ENCODE assay signal across 8 cellular contexts in the genomic region with DNA sequence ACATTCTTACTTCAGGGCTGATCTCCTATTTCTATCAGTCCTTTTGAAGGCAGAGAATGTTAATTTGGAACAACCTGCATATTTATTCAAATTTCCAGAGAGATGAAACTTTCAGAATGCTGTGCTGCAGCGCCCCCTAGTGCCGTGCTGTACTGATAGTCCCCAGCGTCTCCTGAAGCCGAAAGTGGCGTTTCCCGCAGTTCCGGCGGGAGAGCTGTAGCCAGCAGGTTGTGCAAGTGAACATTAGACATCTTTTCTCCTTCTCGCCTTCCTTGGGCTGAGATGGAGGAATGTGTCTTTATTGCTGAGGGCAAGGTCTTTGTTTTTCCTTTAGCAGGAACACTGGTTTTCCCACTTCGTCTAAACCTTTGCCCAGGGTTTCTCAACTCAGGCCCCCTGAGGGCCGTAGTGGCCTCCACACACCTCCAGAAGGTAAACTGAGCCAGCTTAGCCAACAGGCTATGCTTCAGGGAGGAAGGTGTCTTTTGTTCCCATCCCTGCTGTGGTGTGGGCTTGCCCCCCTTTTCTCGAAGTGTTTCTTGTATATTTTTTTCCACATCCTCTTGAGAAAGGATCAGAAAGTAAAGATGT. TPM values are rescaled to one million over a fixed set of nuclear protein-coding genes. Genes with fewer than 3 reads are reported as not detected.
DNase-seq lines count a peak whose midpoint lies in the region; ATAC-seq and TF ChIP-seq lines count a peak whose summit lies in the region.

No MANE protein-coding gene starts in this region.

- no peak overlapping the region for H3K27ac ChIP-seq in CD4-positive, CD25-positive, alpha-beta regulatory T cell (ENCODE audit: insufficient read depth, low read length, poor library complexity, severe bottlenecking)
- H3K27ac ChIP-seq in iPS DF 6.9 (ENCODE audit: low read length) (no peak overlapping the region), gastrocnemius medialis (peak overlapping the region in 1 of 4 donors; percentile 1)

- DNase-seq in CD4-positive, CD25-positive, alpha-beta regulatory T cell, result peak; percentile 73 to 79 (median 79)
- DNase-seq in NCI-H2029 treated with DMSO at 0.1 percent for 48 hours (lab: John Stamatoyannopoulos, UW) (peak; percentile 10), UCSD-AML1 (lab: John Stamatoyannopoulos, UW; ENCODE audit: unreplicated experiment) (peak; percentile 87), iPS DF 6.9 (ENCODE audit: low read depth, low spot score) (peak; percentile 48), gastrocnemius medialis (peak; percentile 66 to 81)

- H3K36me3 Mint-ChIP-seq in CD4-positive, CD25-positive, alpha-beta regulatory T cell, result peaks cover 4% of the 10 kb centered on the region
- H3K36me3 Mint-ChIP-seq in brain, result peaks cover 19% of the 10 kb centered on the region

- peak overlapping the region in 2 of 3 donors; percentile 22 to 59 for H3K27ac Mint-ChIP-seq in CD4-positive, CD25-positive, alpha-beta regulatory T cell
- H3K27ac Mint-ChIP-seq in brain, result peak overlapping the region in 4 of 5 experiments; percentile 20 to 87 (median 50)

- peaks cover 37% of the 10 kb centered on the region for H3K4me1 ChIP-seq in CD4-positive, CD25-positive, alpha-beta regulatory T cell (ENCODE audit: control insufficient read depth, insufficient read depth, low read length, poor library complexity, severe bottlenecking)
- H3K4me1 ChIP-seq in iPS DF 6.9 (ENCODE audit: control insufficient read depth, insufficient read depth, low read length) (peaks cover 7% of the 10 kb centered on the region), gastrocnemius medialis (peaks cover 44 to 45% of the 10 kb centered on the region in 2 donors)

- peak overlapping the region in 2 of 4 donors; percentile 66 to 72 for H3K4me3 Mint-ChIP-seq in CD4-positive, CD25-positive, alpha-beta regulatory T cell
- peak overlapping the region in 4 of 5 experiments; percentile 48 to 65 (median 58) for H3K4me3 Mint-ChIP-seq in brain

- no peaks in the 10 kb centered on the region for H3K9me3 Mint-ChIP-seq in CD4-positive, CD25-positive, alpha-beta regulatory T cell
- no peaks in the 10 kb centered on the region for H3K9me3 Mint-ChIP-seq in brain

- H3K27me3 Mint-ChIP-seq in CD4-positive, CD25-positive, alpha-beta regulatory T cell, result no peaks in the 10 kb centered on the region
- H3K27me3 Mint-ChIP-seq in brain, result peaks cover 5% of the 10 kb centered on the region

- in situ Hi-C loops in gastrocnemius medialis (cut with MboI; ENCODE audit: low sequenced_read_pairs in 4 of 4), result loop anchor here (5.0 to 10.0 kb wide), 6 partner anchors 49 to 214 kb away; partner anchors contain the start of gene COTL1 (in 1 of the 4)

- peak overlapping the region; percentile 54 for H3K4me3 ChIP-seq in CD4-positive, CD25-positive, alpha-beta regulatory T cell (ENCODE audit: low read depth, low read length)
- H3K4me3 ChIP-seq in iPS DF 6.9 (ENCODE audit: low read length), result no peak overlapping the region
- H3K4me3 ChIP-seq in gastrocnemius medialis, result no peak overlapping the region

- no peak for TF ChIP-seq POLR2A in gastrocnemius medialis (IDR thresholded peaks at IDR 0.05)

- WGBS in iPS DF 6.9 (ENCODE audit: insufficient coverage, insufficient read length), result no CpG with 5 or more reads among the region's 12 CpGs

- peak; percentile 67 to 70 for ATAC-seq in CD4-positive, CD25-positive, alpha-beta regulatory T cell (ENCODE audit: low read depth in 2 of 2)
- ATAC-seq in GM21423 (IDR thresholded peaks at IDR 0.05; ENCODE audit: unreplicated experiment) (peak; percentile 2), gastrocnemius medialis (peak; percentile 56 to 78), HG03159 (IDR thresholded peaks at IDR 0.05; ENCODE audit: unreplicated experiment) (no peak)

- no peaks in the 10 kb centered on the region for H3K27me3 ChIP-seq in CD4-positive, CD25-positive, alpha-beta regulatory T cell (ENCODE audit: control insufficient read depth, insufficient read depth, low read length)
- H3K27me3 ChIP-seq in iPS DF 6.9 (ENCODE audit: control insufficient read depth, insufficient read depth, low read length), result no peaks in the 10 kb centered on the region
- H3K27me3 ChIP-seq in gastrocnemius medialis, result no peaks in the 10 kb centered on the region

- H3K36me3 ChIP-seq in CD4-positive, CD25-positive, alpha-beta regulatory T cell (ENCODE audit: control insufficient read depth, insufficient read depth, low read length), result no peaks in the 10 kb centered on the region
- H3K36me3 ChIP-seq in iPS DF 6.9 (ENCODE audit: control insufficient read depth, insufficient read depth, low read length) (no peaks in the 10 kb centered on the region), gastrocnemius medialis (no peaks in the 10 kb centered on the region)

- H3K4me1 Mint-ChIP-seq in CD4-positive, CD25-positive, alpha-beta regulatory T cell, result peaks cover 28 to 82% (median 45%) of the 10 kb centered on the region in 4 donors
- peaks cover 89% of the 10 kb centered on the region for H3K4me1 Mint-ChIP-seq in brain

- intact Hi-C loops in gastrocnemius medialis (cut with DNase I; ENCODE audit: low total_unique reads), result loop anchor here (1.0 to 2.0 kb wide), 3 partner anchors 54 to 221 kb away; partner anchors contain the start of gene MEAK7

- H3K9me3 ChIP-seq in CD4-positive, CD25-positive, alpha-beta regulatory T cell (ENCODE audit: control insufficient read depth in 2 of 2, low read length in 2 of 2), result no peaks in the 10 kb centered on the region
- no peaks in the 10 kb centered on the region for H3K9me3 ChIP-seq in iPS DF 6.9 (ENCODE audit: control insufficient read depth, insufficient read depth, low read length)
- H3K9me3 ChIP-seq in gastrocnemius medialis, result no peaks in the 10 kb centered on the region

- TF ChIP-seq CTCF in brain (conservative IDR thresholded peaks at IDR 0.05) (peak; percentile 97 to 98), gastrocnemius medialis (IDR thresholded peaks at IDR 0.05 in 4 of 5, conservative IDR thresholded peaks at IDR 0.05 in 1 of 5) (peak; percentile 87 to 94 (median 90))

RNA-seq across cellular contexts. Expression of gene USP10, which starts 26.4 kb away (rescaled TPM):
- 112 TPM for total RNA-seq in CD4-positive, CD25-positive, alpha-beta regulatory T cell
- polyA plus RNA-seq in CD4-positive, CD25-positive, alpha-beta regulatory T cell, result 10 to 100 TPM; 64.0 to 95.1 (median 79.0) TPM
- 63.6 TPM for polyA plus RNA-seq in brain (ENCODE audit: insufficient read depth, low read depth, low replicate concordance)
- 100 to 1,000 TPM in 1 of 4 donors, 10 to 100 TPM in 3; 61.1 to 103 (median 74.4) TPM for total RNA-seq in gastrocnemius medialis

Comparison
In these comparisons a context has a peak if more than half of its experiments do, and no peak if none do; other contexts are left out.
1. DNase-seq: peak in every context shown above with its lines; median percentile 87 in UCSD-AML1; 79 in CD4-positive, CD25-positive, alpha-beta regulatory T cell; 74 in gastrocnemius medialis; 48 in iPS DF 6.9; 10 in NCI-H2029 treated with DMSO at 0.1 percent for 48 hours.